17 cellular contexts compared by ENCODE assay signal in genomic region chrX:152865232-152865920, GRCh38.
"Had no signal": no experiment of that assay in that cellular context is flagged by ENCODE, and none has a peak within 500 bp of the region (broad histone marks: within the 10 kb centered on the region; RNA-seq: fewer than 3 reads in every experiment).

No MANE protein-coding gene starts in this region.

- H3K9me3 Mint-ChIP-seq: memory B cell; stimulated activated naive CD8-positive, alpha-beta T cell treated with anti-CD3 and anti-CD28 coated beads, Interleukin-15, Interleukin-2, amounts not matched to agents 100 ng/mL and 50 ng/mL, for 24 hours; WTC11 had no signal

- H3K27me3 ChIP-seq: adrenal gland, cardiac muscle cell, heart left ventricle, transverse colon had no signal

- H3K36me3 ChIP-seq: transverse colon had no signal

- H3K4me3 ChIP-seq: adrenal gland, cardiac muscle cell, heart left ventricle, transverse colon had no signal

- H3K9me3 ChIP-seq: adrenal gland, heart left ventricle, transverse colon had no signal

- H3K4me1 Mint-ChIP-seq: memory B cell, WTC11 had no signal

- H3K36me3 Mint-ChIP-seq: activated naive CD8-positive, alpha-beta T cell had no signal

- H3K27ac Mint-ChIP-seq: activated naive CD8-positive, alpha-beta T cell; memory B cell; stimulated activated naive CD8-positive, alpha-beta T cell treated with anti-CD3 and anti-CD28 coated beads, Interleukin-15, Interleukin-2, amounts not matched to agents 100 ng/mL and 50 ng/mL, for 24 hours; WTC11 had no signal

- H3K27me3 Mint-ChIP-seq: activated naive CD8-positive, alpha-beta T cell; memory B cell; stimulated activated naive CD8-positive, alpha-beta T cell treated with anti-CD3 and anti-CD28 coated beads, Interleukin-15, Interleukin-2, amounts not matched to agents 100 ng/mL and 50 ng/mL, for 24 hours had no signal

- FAIRE-seq: endometrium, islet of Langerhans, urothelium cell line had no signal

- H3K4me3 Mint-ChIP-seq: activated naive CD8-positive, alpha-beta T cell; memory B cell; stimulated activated naive CD8-positive, alpha-beta T cell treated with anti-CD3 and anti-CD28 coated beads, Interleukin-15, Interleukin-2, amounts not matched to agents 100 ng/mL and 50 ng/mL, for 24 hours; WTC11 had no signal

- DNase-seq: activated gamma-delta T cell treated with Interleukin-2 at 50 U/mL for 16 hours; activated T-cell treated with anti-CD3 and anti-CD28 coated beads, Interleukin-2, amount 50 U/mL, for 1 hour; adrenal gland; heart left ventricle; nucleus accumbens; stimulated activated CD4-positive, alpha-beta T cell treated with anti-CD3 and anti-CD28 coated beads, Interleukin-12 subunit alpha, Interleukin-12 subunit beta, amount 100 ng/mL, for 4 hours; stimulated activated CD4-positive, alpha-beta T cell treated with anti-CD3 and anti-CD28 coated beads, Interleukin-4, amount 100 ng/mL, for 4 hours; T-helper 1 cell; transverse colon had no signal

- H3K27ac ChIP-seq: adrenal gland, cardiac muscle cell, heart left ventricle, transverse colon had no signal

- H3K4me1 ChIP-seq: adrenal gland, heart left ventricle, transverse colon had no signal

- ATAC-seq: WTC11 had no signal
